ENCODE assay signal across 17 cellular contexts in genomic region chr5:33291216-33292000, GRCh38.
DNase-seq lines count a peak whose midpoint lies in the region; ATAC-seq, FAIRE-seq and TF ChIP-seq lines count a peak whose summit lies in the region.
"Had no signal": no experiment of that assay in that cellular context is flagged by ENCODE, and none has a peak within 500 bp of the region (broad histone marks: within the 10 kb centered on the region; RNA-seq: fewer than 3 reads in every experiment).

No MANE protein-coding gene starts in this region.

- H3K4me2 ChIP-seq in mesenchymal stem cell (ENCODE audit: low read length, poor library complexity, severe bottlenecking): no peak overlapping the region

- no peak overlapping the region for H3K4ac ChIP-seq in mesenchymal stem cell (ENCODE audit: low read depth in 1 of 2, low read length in 2 of 2)

- H4K91ac ChIP-seq in mesenchymal stem cell (ENCODE audit: low read length): peak overlapping the region; percentile 64

- ATAC-seq in Right ventricle myocardium inferior (peak; percentile 95), left cardiac atrium (peak; percentile 98 to 99), aorta (ENCODE audit: low FRiP score) (peak; percentile 74), HG02870 (IDR thresholded peaks at IDR 0.05; ENCODE audit: unreplicated experiment) (no peak)

- H3K27ac ChIP-seq in mesenchymal stem cell (ENCODE audit: low read length, poor library complexity, severe bottlenecking) (no peak overlapping the region), aorta (ENCODE audit: low read depth in 1 of 2, low read length in 2 of 2) (peak overlapping the region; percentile 73 to 82)

- no peak overlapping the region for H2BK12ac ChIP-seq in mesenchymal stem cell (ENCODE audit: low read length in 2 of 2)

- H3K27me3 ChIP-seq in mesenchymal stem cell (ENCODE audit: control insufficient read depth in 1 of 2, insufficient read depth in 1 of 2, low read length in 2 of 2): no peaks in the 10 kb centered on the region
- H3K27me3 ChIP-seq in aorta (ENCODE audit: control insufficient read depth in 1 of 2, insufficient read depth in 2 of 2, low read length in 1 of 2): no peaks in the 10 kb centered on the region

- H2BK5ac ChIP-seq in mesenchymal stem cell (ENCODE audit: low read depth, low read length, poor library complexity, severe bottlenecking): no peak overlapping the region

- H4K8ac ChIP-seq in mesenchymal stem cell (ENCODE audit: low read length): no peak overlapping the region

- no peak overlapping the region for H2AFZ ChIP-seq in mesenchymal stem cell (ENCODE audit: low read depth, low read length)

- no peak overlapping the region for H2BK15ac ChIP-seq in mesenchymal stem cell (ENCODE audit: low read depth, poor library complexity, severe bottlenecking)

- H3K14ac ChIP-seq in mesenchymal stem cell (ENCODE audit: low read length in 2 of 2): no peak overlapping the region

- FAIRE-seq in GM19239 (lab: Jason Lieb, UNC): no peak

- H3K79me1 ChIP-seq in mesenchymal stem cell (replicated peaks; ENCODE audit: low read length, poor library complexity, severe bottlenecking): no peaks in the 10 kb centered on the region

- intact Hi-C loops in Right ventricle myocardium inferior (cut with DNase I): no loop called here
- intact Hi-C loops in cardiac septum (cut with DNase I): loop anchor here (5.0 kb wide), 1 partner anchor 579 kb away; the partner anchor contains the start of gene NPR3
- intact Hi-C loops in left cardiac atrium (cut with DNase I): loop anchor here in 1 of 2 donors (5.0 kb wide), 1 partner anchor 579 kb away; the partner anchor contains the start of gene NPR3
- intact Hi-C loops in aorta (cut with DNase I): no loop called here

- H2BK120ac ChIP-seq in mesenchymal stem cell (ENCODE audit: low read depth, low read length): no peak overlapping the region

- H3K9me3 ChIP-seq in mesenchymal stem cell (ENCODE audit: control insufficient read depth, low read length) (no peaks in the 10 kb centered on the region), aorta (ENCODE audit: control insufficient read depth, low read length) (no peaks in the 10 kb centered on the region)

- H3K23ac ChIP-seq in mesenchymal stem cell (ENCODE audit: low read length in 2 of 2): no peak overlapping the region

- TF ChIP-seq POLR2A in erythroblast (IDR thresholded peaks at IDR 0.05; ENCODE audit: low read length): no peak

- H3K4me1 ChIP-seq in mesenchymal stem cell (ENCODE audit: control insufficient read depth, insufficient read depth, low read depth, low read length) (no peaks in the 10 kb centered on the region), aorta (ENCODE audit: control insufficient read depth in 1 of 2, insufficient read depth in 2 of 2, low read length in 2 of 2) (no peaks in the 10 kb centered on the region)

- no peak overlapping the region for H3K9ac ChIP-seq in mesenchymal stem cell (ENCODE audit: low read length)

- no peak overlapping the region for H3K4me3 ChIP-seq in mesenchymal stem cell (ENCODE audit: insufficient read depth in 1 of 2, low read depth in 1 of 2, low read length in 2 of 2)
- H3K4me3 ChIP-seq in aorta (ENCODE audit: low read length in 2 of 2): no peak overlapping the region

- 85% methylated on average over 3 of the region's 3 CpGs for WGBS in mesenchymal stem cell
- 58% methylated on average over 3 of the region's 3 CpGs for WGBS in aorta, 2 donors

- DNase-seq in Right ventricle myocardium inferior (ENCODE audit: missing footprints) (no peak), cardiac septum (ENCODE audit: low spot score) (no peak), left cardiac atrium (peak; percentile 27), mesenchymal stem cell (no peak), aorta (peak in 1 of 2 donors; percentile 69), GM19239 (ENCODE audit: insufficient read length, low spot score) (no peak), erythroblast (lab: John Stamatoyannopoulos, UW) (no peak)
- DNase-seq: 8988T, DMS 273 treated with DMSO at 0.1 percent for 48 hours, DND-41, H9, NCI-H1694 treated with DMSO at 0.1 percent for 48 hours, NCI-H510A, NCI-H748 treated with DMSO at 0.1 percent for 48 hours, OCI-M1, SHP77 treated with DMSO at 0.1 percent for 48 hours had no signal

- H3K36me3 ChIP-seq in mesenchymal stem cell (ENCODE audit: control insufficient read depth in 1 of 2, insufficient read depth in 2 of 2, low read depth in 1 of 2, low read length in 2 of 2): no peaks in the 10 kb centered on the region
- H3K36me3 ChIP-seq in aorta (ENCODE audit: control insufficient read depth in 1 of 2, insufficient read depth in 2 of 2, low read length in 1 of 2): no peaks in the 10 kb centered on the region

- H2AK5ac ChIP-seq in mesenchymal stem cell (ENCODE audit: low read length, severe bottlenecking): no peak overlapping the region

- peak overlapping the region in 1 of 2 experiments; percentile 19 for H3K18ac ChIP-seq in mesenchymal stem cell (ENCODE audit: low read depth in 1 of 2, low read length in 2 of 2)
